In the genomic region with DNA sequence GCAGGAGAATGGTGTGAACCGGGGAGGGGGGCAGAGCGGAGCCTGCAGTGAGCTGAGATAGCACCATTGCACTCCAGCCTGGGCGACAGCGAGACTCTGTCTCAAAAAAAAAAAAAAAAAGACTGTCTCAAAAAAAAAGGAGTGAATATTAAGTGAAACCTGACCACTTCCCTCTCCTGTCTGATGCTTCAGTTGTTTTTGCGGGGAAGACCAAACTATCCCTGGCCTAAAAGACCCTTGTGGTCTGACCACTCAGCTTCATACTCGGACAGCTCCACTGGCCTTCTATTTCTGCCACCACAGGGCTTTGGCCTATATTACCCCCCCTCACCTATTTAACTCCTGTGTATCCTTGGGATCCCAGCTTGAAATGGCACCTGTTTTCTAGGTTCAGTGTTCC, we compare ENCODE assay signal across 12 cellular contexts. TPM values are rescaled to one million over a fixed set of nuclear protein-coding genes. Genes with fewer than 3 reads are reported as not detected.
DNase-seq lines count a peak whose midpoint lies in the region; ATAC-seq, FAIRE-seq and TF ChIP-seq lines count a peak whose summit lies in the region.
"Had no signal": no experiment of that assay in that cellular context is flagged by ENCODE, and none has a peak within 500 bp of the region (broad histone marks: within the 10 kb centered on the region; RNA-seq: fewer than 3 reads in every experiment).

No MANE protein-coding gene starts in this region.

- peaks cover 25 to 37% of the 10 kb centered on the region in 2 donors for H3K36me3 ChIP-seq in kidney (ENCODE audit: control insufficient read depth in 1 of 2, insufficient read depth in 2 of 2, low read length in 2 of 2)

- TF ChIP-seq CTCF in kidney (IDR thresholded peaks at IDR 0.05; ENCODE audit: borderline replicate concordance, extremely low read depth, insufficient read depth): no peak

- CTCF ChIA-PET in activated naive CD4-positive, alpha-beta T cell treated with anti-CD3 and anti-CD28 coated beads, Interleukin-2, amount 10 ng/mL, durations not matched to agents 7 days and 5 days (lab: Charles Lee): interaction anchor here (5.1 kb wide), 1 partner anchor 19 kb away, joined by 22 read pairs; no protein-coding TSS in a partner anchor

- H3K4me1 ChIP-seq in kidney (ENCODE audit: control insufficient read depth in 1 of 2, insufficient read depth in 1 of 2, low read depth in 1 of 2, low read length in 2 of 2): peaks cover 8 to 17% of the 10 kb centered on the region in 2 donors

- no peak overlapping the region for H3K27ac Mint-ChIP-seq in activated naive CD4-positive, alpha-beta T cell treated with anti-CD3 and anti-CD28 coated beads, Interleukin-2, amount 10 ng/mL, durations not matched to agents 7 days and 5 days
- H3K27ac Mint-ChIP-seq in T-helper 17 cell: peak overlapping the region; percentile 97
- peak overlapping the region in 1 of 2 donors; percentile 97 for H3K27ac Mint-ChIP-seq in effector memory CD8-positive, alpha-beta T cell
- H3K27ac Mint-ChIP-seq in stimulated activated naive B cell treated with anti-CD40 and anti-IgM and Interleukin-4, amounts not matched to agents 10 μg/mL and 1 μg/mL and 100 μg/mL, for 72 hours: peak overlapping the region; percentile 93

- H3K9me3 ChIP-seq in T-helper 17 cell (ENCODE audit: control insufficient read depth, low read length, poor library complexity, severe bottlenecking) (no peaks in the 10 kb centered on the region), kidney (ENCODE audit: control insufficient read depth in 1 of 2, low read length in 2 of 2) (no peaks in the 10 kb centered on the region)
- H3K9me3 ChIP-seq: HAP-1 had no signal

- no peak overlapping the region for H3K9ac ChIP-seq in kidney (ENCODE audit: low read length in 2 of 2)

- intact Hi-C loops in kidney (cut with DNase I): no loop called here

- no peak overlapping the region for H3K4me3 ChIP-seq in kidney (ENCODE audit: low read length in 2 of 2)
- H3K4me3 ChIP-seq: HAP-1 had no signal

- no peak for ATAC-seq in T-helper 17 cell
- no peak for ATAC-seq in effector memory CD8-positive, alpha-beta T cell (replicated peaks)
- no peak for ATAC-seq in stimulated activated naive B cell treated with anti-CD40 and anti-IgM and Interleukin-4, amounts not matched to agents 10 μg/mL and 1 μg/mL and 100 μg/mL, for 72 hours (replicated peaks)

- peak overlapping the region; percentile 19 for H3K4me3 Mint-ChIP-seq in activated naive CD4-positive, alpha-beta T cell treated with anti-CD3 and anti-CD28 coated beads, Interleukin-2, amount 10 ng/mL, durations not matched to agents 7 days and 5 days
- H3K4me3 Mint-ChIP-seq in T-helper 17 cell: peak overlapping the region; percentile 50
- peak overlapping the region; percentile 63 to 93 for H3K4me3 Mint-ChIP-seq in effector memory CD8-positive, alpha-beta T cell
- peak overlapping the region; percentile 91 to 92 for H3K4me3 Mint-ChIP-seq in stimulated activated naive B cell treated with anti-CD40 and anti-IgM and Interleukin-4, amounts not matched to agents 10 μg/mL and 1 μg/mL and 100 μg/mL, for 72 hours

- H3K27me3 Mint-ChIP-seq in activated naive CD4-positive, alpha-beta T cell treated with anti-CD3 and anti-CD28 coated beads, Interleukin-2, amount 10 ng/mL, durations not matched to agents 7 days and 5 days: no peaks in the 10 kb centered on the region
- no peaks in the 10 kb centered on the region for H3K27me3 Mint-ChIP-seq in T-helper 17 cell
- no peaks in the 10 kb centered on the region for H3K27me3 Mint-ChIP-seq in effector memory CD8-positive, alpha-beta T cell
- H3K27me3 Mint-ChIP-seq in stimulated activated naive B cell treated with anti-CD40 and anti-IgM and Interleukin-4, amounts not matched to agents 10 μg/mL and 1 μg/mL and 100 μg/mL, for 72 hours: no peaks in the 10 kb centered on the region

- H3K9me3 Mint-ChIP-seq in activated naive CD4-positive, alpha-beta T cell treated with anti-CD3 and anti-CD28 coated beads, Interleukin-2, amount 10 ng/mL, durations not matched to agents 7 days and 5 days: no peaks in the 10 kb centered on the region
- no peaks in the 10 kb centered on the region for H3K9me3 Mint-ChIP-seq in effector memory CD8-positive, alpha-beta T cell
- no peaks in the 10 kb centered on the region for H3K9me3 Mint-ChIP-seq in stimulated activated naive B cell treated with anti-CD40 and anti-IgM and Interleukin-4, amounts not matched to agents 10 μg/mL and 1 μg/mL and 100 μg/mL, for 72 hours

- H3K36me3 Mint-ChIP-seq in activated naive CD4-positive, alpha-beta T cell treated with anti-CD3 and anti-CD28 coated beads, Interleukin-2, amount 10 ng/mL, durations not matched to agents 7 days and 5 days: peaks cover 32% of the 10 kb centered on the region
- peaks cover 7% of the 10 kb centered on the region for H3K36me3 Mint-ChIP-seq in T-helper 17 cell (ENCODE audit: low read depth)
- H3K36me3 Mint-ChIP-seq in effector memory CD8-positive, alpha-beta T cell (ENCODE audit: insufficient read depth): peaks cover 70% of the 10 kb centered on the region
- peaks cover 45 to 61% of the 10 kb centered on the region in 2 donors for H3K36me3 Mint-ChIP-seq in stimulated activated naive B cell treated with anti-CD40 and anti-IgM and Interleukin-4, amounts not matched to agents 10 μg/mL and 1 μg/mL and 100 μg/mL, for 72 hours

- no peak for DNase-seq in activated naive CD4-positive, alpha-beta T cell treated with anti-CD3 and anti-CD28 coated beads, Interleukin-2, amount 10 ng/mL, durations not matched to agents 7 days and 5 days
- DNase-seq in activated naive CD4-positive, alpha-beta T cell treated with anti-CD3 and anti-CD28 coated beads, Interleukin-2, amount 50 U/mL, for 16 hours: no peak
- DNase-seq in T-helper 17 cell (no peak), kidney (no peak), HT-29 (ENCODE audit: low spot score) (no peak), NCI-H1694 treated with DMSO at 0.1 percent for 48 hours (lab: John Stamatoyannopoulos, UW) (no peak)
- DNase-seq in effector memory CD8-positive, alpha-beta T cell: no peak
- no peak for DNase-seq in stimulated activated naive B cell treated with anti-CD40 and anti-IgM and Interleukin-4, amounts not matched to agents 10 μg/mL and 1 μg/mL and 100 μg/mL, for 72 hours
- DNase-seq: activated CD8-positive, alpha-beta memory T cell treated with anti-CD3 and anti-CD28 coated beads for 24 hours; dermis blood vessel endothelial cell; stimulated activated CD4-positive, alpha-beta T cell treated with anti-CD3 and anti-CD28 coated beads, Interleukin-2, amount 100 ng/mL, for 24 hours had no signal

- H3K4me1 Mint-ChIP-seq in activated naive CD4-positive, alpha-beta T cell treated with anti-CD3 and anti-CD28 coated beads, Interleukin-2, amount 10 ng/mL, durations not matched to agents 7 days and 5 days: peaks cover 45% of the 10 kb centered on the region
- H3K4me1 Mint-ChIP-seq in T-helper 17 cell: peaks cover 38% of the 10 kb centered on the region
- H3K4me1 Mint-ChIP-seq in effector memory CD8-positive, alpha-beta T cell (ENCODE audit: low read depth in 2 of 2): peaks cover 34% of the 10 kb centered on the region in 2 donors
- peaks cover 35 to 57% of the 10 kb centered on the region in 2 donors for H3K4me1 Mint-ChIP-seq in stimulated activated naive B cell treated with anti-CD40 and anti-IgM and Interleukin-4, amounts not matched to agents 10 μg/mL and 1 μg/mL and 100 μg/mL, for 72 hours

- no peak overlapping the region for H3K27ac ChIP-seq in kidney (ENCODE audit: low read depth in 2 of 2, low read length in 2 of 2)

- FAIRE-seq in kidney (lab: Jason Lieb, UNC): no peak

RNA-seq across cellular contexts. Expression of a gene that starts 2.3 kb away (rescaled TPM):
- 100 to 1,000 TPM; 153 to 163 TPM for total RNA-seq in T-helper 17 cell
- 83.6 TPM for total RNA-seq in kidney
- 38.0 TPM for polyA plus RNA-seq in kidney (ENCODE audit: insufficient read depth, low read depth, low replicate concordance)
- 90.2 and 99.9 TPM in 2 replicates for total RNA-seq in HT-29 (2014; rRNA removed; shearing (Covaris generic))

RNA-seq across cellular contexts. Expression of a gene that starts 35.2 kb away (rescaled TPM):
- 1 to 10 TPM; 3.4 to 3.5 TPM for total RNA-seq in T-helper 17 cell
- 2.1 TPM for total RNA-seq in kidney
- polyA plus RNA-seq in kidney (ENCODE audit: insufficient read depth, low read depth, low replicate concordance): 1.2 TPM
- 1.5 and 1.7 TPM in 2 replicates for total RNA-seq in HT-29 (2014; rRNA removed; shearing (Covaris generic))

RNA-seq across cellular contexts. Expression of a gene that starts 37.9 kb away (rescaled TPM):
- total RNA-seq in T-helper 17 cell (1 to 10 TPM; 8.8 TPM), kidney (17.2 TPM)
- polyA plus RNA-seq in kidney (ENCODE audit: insufficient read depth, low read depth, low replicate concordance): 32.2 TPM
- 113 and 137 TPM in 2 replicates for total RNA-seq in HT-29 (2014; rRNA removed; shearing (Covaris generic))

RNA-seq across cellular contexts. Expression of a gene that starts 39.9 kb away (rescaled TPM):
- total RNA-seq in T-helper 17 cell: 100 to 1,000 TPM; 128 to 136 TPM
- total RNA-seq in kidney: 30.6 TPM
- polyA plus RNA-seq in kidney (ENCODE audit: insufficient read depth, low read depth, low replicate concordance): 10.3 TPM
- 11.4 and 18.8 TPM in 2 replicates for total RNA-seq in HT-29 (2014; rRNA removed; shearing (Covaris generic))

RNA-seq across cellular contexts. Expression of a gene that starts 51.9 kb away (rescaled TPM):
- total RNA-seq in T-helper 17 cell: 10 to 100 TPM; 15.2 to 20.9 TPM
- total RNA-seq in kidney: 33.0 TPM
- polyA plus RNA-seq in kidney (ENCODE audit: insufficient read depth, low read depth, low replicate concordance): 21.6 TPM
- 108 and 128 TPM in 2 replicates for total RNA-seq in HT-29 (2014; rRNA removed; shearing (Covaris generic))

Comparison
In these comparisons a context has a peak if more than half of its experiments do, and no peak if none do; other contexts are left out.
1. H3K4me3 Mint-ChIP-seq: peak in every context shown above with its lines; median percentile 92 in stimulated activated naive B cell treated with anti-CD40 and anti-IgM and Interleukin-4, amounts not matched to agents 10 μg/mL and 1 μg/mL and 100 μg/mL, for 72 hours; 78 in effector memory CD8-positive, alpha-beta T cell; 50 in T-helper 17 cell; 19 in activated naive CD4-positive, alpha-beta T cell treated with anti-CD3 and anti-CD28 coated beads, Interleukin-2, amount 10 ng/mL, durations not matched to agents 7 days and 5 days.